In the genomic region with DNA sequence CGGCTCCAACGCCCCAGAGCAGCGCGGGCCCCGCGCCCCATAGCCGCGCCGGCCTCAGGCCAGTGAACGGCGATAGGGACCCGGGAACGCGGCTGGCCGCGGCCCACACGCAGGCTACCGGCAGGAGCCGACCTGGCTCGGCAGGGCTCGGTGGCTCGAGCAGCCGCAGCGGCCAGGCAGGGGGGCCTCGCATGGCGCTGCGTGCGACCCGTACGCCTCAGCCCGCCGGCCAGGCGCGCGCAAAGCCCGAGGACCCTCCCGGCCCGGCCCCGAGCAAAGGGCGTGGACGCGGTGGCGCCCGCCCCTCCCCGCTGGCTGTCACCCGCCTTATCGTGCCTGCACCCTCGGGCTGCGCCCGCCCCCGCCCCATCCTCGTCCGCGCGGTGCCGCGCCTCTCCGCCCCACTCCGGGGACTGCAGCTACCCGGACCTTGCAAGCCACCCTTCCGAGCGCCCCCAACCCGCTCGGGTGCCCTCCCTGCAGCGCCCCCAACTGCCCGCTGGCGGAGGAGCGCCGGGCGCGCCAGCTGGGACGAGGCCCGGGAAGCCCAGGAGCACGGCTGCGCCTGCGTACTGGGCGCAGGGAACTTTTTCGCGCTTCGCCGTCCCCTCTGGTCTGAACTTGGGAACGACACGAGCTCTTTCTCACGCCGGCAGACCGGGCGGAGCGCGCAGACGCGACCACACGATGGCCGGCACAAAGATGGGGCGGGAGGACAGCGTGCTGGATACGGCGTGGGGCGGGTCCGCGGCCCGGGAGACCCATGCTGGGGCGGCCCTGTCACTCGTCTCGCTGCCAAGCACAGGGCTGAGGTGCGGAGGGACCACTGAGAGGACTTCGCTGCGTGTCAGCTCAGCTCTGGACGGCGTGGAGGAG, we compare ENCODE assay signal across 8 cellular contexts. TPM values are rescaled to one million over a fixed set of nuclear protein-coding genes. Genes with fewer than 3 reads are reported as not detected.
A peak's percentile ranks its signal among the peaks of the same experiment; 100 is the strongest.
DNase-seq lines count a peak whose midpoint lies in the region; ATAC-seq and TF ChIP-seq lines count a peak whose summit lies in the region.

A gene (minus strand): TSS at position 248 of the 876 bp plus-strand sequence. CDS start 55 bp downstream, at position 193.

- ATAC-seq in DND-41 (ENCODE audit: insufficient read depth, low read depth) = peak; percentile 84
- ATAC-seq in GM21723 (IDR thresholded peaks at IDR 0.05; ENCODE audit: unreplicated experiment) = peak; percentile 82

- WGBS in esophagus muscularis mucosa = under 1% methylated on average over 40 of the region's 109 CpGs

- peaks cover 50% of the 10 kb centered on the region for H3K79me2 ChIP-seq in DND-41 (ENCODE audit: insufficient read depth, low read length)

- TF ChIP-seq POLR2A in Peyer's patch (IDR thresholded peaks at IDR 0.05) = peak; percentile 59 to 60
- peak; percentile 46 for TF ChIP-seq POLR2A in esophagus muscularis mucosa (IDR thresholded peaks at IDR 0.05; ENCODE audit: low read depth)

- H3K27me3 ChIP-seq in DND-41 (ENCODE audit: insufficient read depth, low read length, poor library complexity) (no peaks in the 10 kb centered on the region), Peyer's patch (no peaks in the 10 kb centered on the region), esophagus muscularis mucosa (no peaks in the 10 kb centered on the region)

- peak within 1 kb of the TSS; percentile 83 for H3K4me2 ChIP-seq in DND-41 (ENCODE audit: insufficient read depth, low read length)

- peaks cover 13% of the 10 kb centered on the region for H4K20me1 ChIP-seq in DND-41 (ENCODE audit: insufficient read depth, low read length)

- H3K27ac ChIP-seq in DND-41 (ENCODE audit: low read length) (peak within 1 kb of the TSS; percentile 73), Peyer's patch (peak within 1 kb of the TSS; percentile 77 to 98 (median 96)), esophagus muscularis mucosa (replicated peaks in 1 of 4) (peak within 1 kb of the TSS; percentile 90 to 97 (median 96))

- H3K9me3 ChIP-seq in DND-41 (ENCODE audit: insufficient read depth, low read length, severe bottlenecking) (no peaks in the 10 kb centered on the region), Peyer's patch (no peaks in the 10 kb centered on the region), esophagus muscularis mucosa (no peaks in the 10 kb centered on the region)

- peak within 1 kb of the TSS; percentile 84 for H3K9ac ChIP-seq in DND-41 (ENCODE audit: low read depth, low read length)

- DNase-seq in DND-41 (peak; percentile 95), KG1 (lab: John Stamatoyannopoulos, UW) (peak; percentile 93), Peyer's patch (peak; percentile 88 to 98 (median 97)), esophagus muscularis mucosa (ENCODE audit: extremely low spot score) (peak; percentile 97), myocyte (ENCODE audit: low read depth) (peak; percentile 99)
- peak; percentile 95 to 97 for DNase-seq in activated T-cell treated with anti-CD3 and anti-CD28 coated beads, Interleukin-2, amount 50 U/mL, for 48 hours
- peak; percentile 81 to 88 for DNase-seq in stimulated activated CD8-positive, alpha-beta memory T cell treated with anti-CD3 and anti-CD28 coated beads, Interleukin-7, amount 100 ng/mL, for 48 hours (ENCODE audit: extremely low read depth in 1 of 2, low read depth in 1 of 2)

- H3K36me3 ChIP-seq in DND-41 (ENCODE audit: insufficient read depth, low read length) (peaks cover 4% of the 10 kb centered on the region), Peyer's patch (no peaks in the 10 kb centered on the region), esophagus muscularis mucosa (no peaks in the 10 kb centered on the region)

- intact Hi-C loops in esophagus muscularis mucosa (cut with DNase I) = loop anchor here (1.0 to 5.0 kb wide), 2 partner anchors 41 to 68 kb away; a partner anchor contains a TSS

- H3K4me3 ChIP-seq in DND-41 (ENCODE audit: low read depth in 1 of 2, low read length in 2 of 2) (peak within 1 kb of the TSS; percentile 38 to 72; a peak in 3 of 4 replicates), Peyer's patch (peak within 1 kb of the TSS; percentile 78 to 97 (median 90)), esophagus muscularis mucosa (peak within 1 kb of the TSS; percentile 91 to 94 (median 94))

- TF ChIP-seq EP300 in esophagus muscularis mucosa (IDR thresholded peaks at IDR 0.05) = no peak

- TF ChIP-seq CTCF in DND-41 (IDR thresholded peaks at IDR 0.05; ENCODE audit: borderline replicate concordance, extremely low read depth, low read length, poor library complexity, severe bottlenecking) = peak; percentile 92
- peak; percentile 69 to 82 (median 76) for TF ChIP-seq CTCF in Peyer's patch (IDR thresholded peaks at IDR 0.05)
- TF ChIP-seq CTCF in esophagus muscularis mucosa (IDR thresholded peaks at IDR 0.05) = peak; percentile 82 to 83 (median 82)

- H3K4me1 ChIP-seq in DND-41 (ENCODE audit: insufficient read depth, low read length) (peaks cover 44% of the 10 kb centered on the region), Peyer's patch (peaks cover 0 to 36% (median 3%) of the 10 kb centered on the region in 4 donors), esophagus muscularis mucosa (peaks cover 41 to 61% (median 56%) of the 10 kb centered on the region in 4 donors)

- peak within 1 kb of the TSS; percentile 88 for H2AFZ ChIP-seq in DND-41 (ENCODE audit: low read depth, low read length)

RNA-seq across cellular contexts. Expression of the gene that starts here (rescaled TPM):
- total RNA-seq in Peyer's patch (10 to 100 TPM; 16.5 to 41.0 (median 20.9) TPM), esophagus muscularis mucosa (10 to 100 TPM; 14.1 to 28.7 (median 21.3) TPM), myocyte (28.9 and 29.2 TPM in 2 replicates)
- 6.0 TPM for polyA plus RNA-seq in myocyte (2012)

Comparison
In these comparisons a context has a peak if more than half of its experiments do, and no peak if none do; other contexts are left out.
1. Peak in every context shown above with its lines: DNase-seq, ATAC-seq, H3K4me3 ChIP-seq and H3K27ac ChIP-seq.